ENCODE assay signal across 25 cellular contexts in the genomic region with DNA sequence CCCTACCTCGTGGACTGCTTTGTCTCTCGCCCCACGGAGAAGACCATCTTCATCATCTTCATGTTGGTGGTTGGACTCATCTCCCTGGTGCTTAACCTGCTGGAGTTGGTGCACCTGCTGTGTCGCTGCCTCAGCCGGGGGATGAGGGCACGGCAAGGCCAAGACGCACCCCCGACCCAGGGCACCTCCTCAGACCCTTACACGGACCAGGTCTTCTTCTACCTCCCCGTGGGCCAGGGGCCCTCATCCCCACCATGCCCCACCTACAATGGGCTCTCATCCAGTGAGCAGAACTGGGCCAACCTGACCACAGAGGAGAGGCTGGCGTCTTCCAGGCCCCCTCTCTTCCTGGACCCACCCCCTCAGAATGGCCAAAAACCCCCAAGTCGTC. TPM values are rescaled to one million over a fixed set of nuclear protein-coding genes. Genes with fewer than 3 reads are reported as not detected.
A peak's percentile ranks its signal among the peaks of the same experiment; 100 is the strongest.
DNase-seq lines count a peak whose midpoint lies in the region; ATAC-seq and TF ChIP-seq lines count a peak whose summit lies in the region.
"Had no signal": no experiment of that assay in that cellular context is flagged by ENCODE, and none has a peak within 500 bp of the region (broad histone marks: within the 10 kb centered on the region; RNA-seq: fewer than 3 reads in every experiment).

No MANE protein-coding gene starts in this region.

- peak overlapping the region; percentile 47 to 79 (median 78) for H3K27ac ChIP-seq in gastrocnemius medialis
- H3K27ac ChIP-seq: GM23248, KMS-11, neural progenitor cell had no signal

- in situ Hi-C loops in gastrocnemius medialis (cut with MboI; ENCODE audit: low sequenced_read_pairs in 4 of 4) = no loop called here

- H3K9me3 ChIP-seq in gastrocnemius medialis = no peaks in the 10 kb centered on the region

- peaks cover 3 to 11% of the 10 kb centered on the region in 2 donors for H3K4me1 ChIP-seq in gastrocnemius medialis

- no peak for TF ChIP-seq CTCF in gastrocnemius medialis (IDR thresholded peaks at IDR 0.05 in 4 of 5, conservative IDR thresholded peaks at IDR 0.05 in 1 of 5)

- H3K27me3 Mint-ChIP-seq in stimulated activated naive CD8-positive, alpha-beta T cell treated with anti-CD3 and anti-CD28 coated beads, Interleukin-15, amount 100 ng/mL, for 72 hours = peaks cover 41% of the 10 kb centered on the region

- H3K4me3 Mint-ChIP-seq in stimulated activated naive CD8-positive, alpha-beta T cell treated with anti-CD3 and anti-CD28 coated beads, Interleukin-15, amount 100 ng/mL, for 72 hours = no peak overlapping the region
- H3K4me3 Mint-ChIP-seq: dendritic cell treated with granulocyte-macrophage colony-stimulating factor and Interleukin-4, amounts not matched to agents 40 ng/mL and 50 ng/mL, for 4 days; HFFc6; immature natural killer cell; stimulated activated naive B cell treated with anti-CD40 and anti-IgM and Interleukin-4, amounts not matched to agents 10 μg/mL and 1 μg/mL and 100 μg/mL, for 72 hours had no signal

- H3K27me3 ChIP-seq in gastrocnemius medialis = peaks cover 0 to 7% (median 2%) of the 10 kb centered on the region in 3 donors

- no peak for TF ChIP-seq POLR2A in gastrocnemius medialis (IDR thresholded peaks at IDR 0.05)

- H3K27ac Mint-ChIP-seq in stimulated activated naive CD8-positive, alpha-beta T cell treated with anti-CD3 and anti-CD28 coated beads, Interleukin-15, amount 100 ng/mL, for 72 hours = no peak overlapping the region
- H3K27ac Mint-ChIP-seq: dendritic cell treated with granulocyte-macrophage colony-stimulating factor and Interleukin-4, amounts not matched to agents 40 ng/mL and 50 ng/mL, for 4 days; HFFc6; immature natural killer cell; neural progenitor cell; stimulated activated naive B cell treated with anti-CD40 and anti-IgM and Interleukin-4, amounts not matched to agents 10 μg/mL and 1 μg/mL and 100 μg/mL, for 72 hours; T-cell had no signal

- peak; percentile 13 for ATAC-seq in stimulated activated naive CD8-positive, alpha-beta T cell treated with anti-CD3 and anti-CD28 coated beads, Interleukin-15, amount 100 ng/mL, for 72 hours
- no peak for ATAC-seq in stimulated activated naive CD8-positive, alpha-beta T cell treated with anti-CD3 and anti-CD28 coated beads, Interleukin-15, Interleukin-2, amounts not matched to agents 100 U/mL and 50 U/mL, for 24 hours
- ATAC-seq in gastrocnemius medialis (no peak), GM18520 (IDR thresholded peaks at IDR 0.05; ENCODE audit: unreplicated experiment) (no peak), GM19467 (IDR thresholded peaks at IDR 0.05; ENCODE audit: unreplicated experiment) (no peak)
- ATAC-seq: stimulated activated naive B cell treated with anti-CD40 and anti-IgM and Interleukin-4, amounts not matched to agents 10 μg/mL and 1 μg/mL and 100 μg/mL, for 72 hours; T-cell had no signal

- intact Hi-C loops in gastrocnemius medialis (cut with DNase I; ENCODE audit: low total_unique reads) = loop anchor here (5.0 kb wide), 1 partner anchor 43 kb away; no protein-coding TSS in a partner anchor

- H3K4me1 Mint-ChIP-seq in stimulated activated naive CD8-positive, alpha-beta T cell treated with anti-CD3 and anti-CD28 coated beads, Interleukin-15, amount 100 ng/mL, for 72 hours = peaks cover 19% of the 10 kb centered on the region

- no peak for DNase-seq in stimulated activated naive CD8-positive, alpha-beta T cell treated with anti-CD3 and anti-CD28 coated beads, Interleukin-15, amount 100 ng/mL, for 72 hours
- no peak for DNase-seq in stimulated activated naive CD8-positive, alpha-beta T cell treated with anti-CD3 and anti-CD28 coated beads, Interleukin-15, Interleukin-2, amounts not matched to agents 100 U/mL and 50 U/mL, for 24 hours
- no peak for DNase-seq in gastrocnemius medialis
- DNase-seq in SIG-M5 treated with dmso at 0.1 percent for 504 hours (lab: John Stamatoyannopoulos, UW; ENCODE audit: unreplicated experiment) = no peak
- DNase-seq: activated T-cell treated with anti-CD3 and anti-CD28 coated beads, Interleukin-2, amount 50 U/mL, for 1 hour; EL; GM23248; HFFc6; immature natural killer cell; NCI-H146; NCI-H510A; SIG-M5; small intestine; stimulated activated naive B cell treated with anti-CD40 and anti-IgM and Interleukin-4, amounts not matched to agents 10 μg/mL and 1 μg/mL and 100 μg/mL, for 72 hours; T-cell had no signal

- peak overlapping the region; percentile 44 to 62 (median 51) for H3K4me3 ChIP-seq in gastrocnemius medialis
- H3K4me3 ChIP-seq: GM23248, neural progenitor cell had no signal

- H3K9me3 Mint-ChIP-seq in stimulated activated naive CD8-positive, alpha-beta T cell treated with anti-CD3 and anti-CD28 coated beads, Interleukin-15, amount 100 ng/mL, for 72 hours = no peaks in the 10 kb centered on the region
- H3K9me3 Mint-ChIP-seq: dendritic cell treated with granulocyte-macrophage colony-stimulating factor and Interleukin-4, amounts not matched to agents 40 ng/mL and 50 ng/mL, for 4 days; immature natural killer cell; neural progenitor cell; stimulated activated naive B cell treated with anti-CD40 and anti-IgM and Interleukin-4, amounts not matched to agents 10 μg/mL and 1 μg/mL and 100 μg/mL, for 72 hours; T-cell had no signal

- peaks cover 0 to 10% of the 10 kb centered on the region in 2 donors for H3K36me3 ChIP-seq in gastrocnemius medialis
- H3K36me3 ChIP-seq: neural progenitor cell had no signal

RNA-seq across cellular contexts. Expression of a gene that starts 2.0 kb away (rescaled TPM):
- total RNA-seq in gastrocnemius medialis = 10 to 100 TPM; 14.4 to 41.4 (median 27.7) TPM
- total RNA-seq: bronchial epithelial cell, GM23248, HFFc6, HT1080, T-cell had no signal

RNA-seq across cellular contexts. Expression of a gene that starts 13.8 kb away (rescaled TPM):
- total RNA-seq in gastrocnemius medialis = not detected
- total RNA-seq: endothelial cell of umbilical vein, HT1080, posterior vena cava, T-cell had no signal

RNA-seq across cellular contexts. Expression of a gene that starts 35.2 kb away (rescaled TPM):
- not detected for total RNA-seq in gastrocnemius medialis
- total RNA-seq: endothelial cell of umbilical vein, GM23248, HFFc6, HT1080, liver, posterior vena cava, T-cell had no signal

RNA-seq across cellular contexts. Expression of a gene that starts 39.9 kb away (rescaled TPM):
- not detected for total RNA-seq in gastrocnemius medialis
- total RNA-seq: endothelial cell of umbilical vein, GM23248, HT1080, liver, posterior vena cava, T-cell had no signal
